1 cellular context compared by ENCODE assay signal in the genomic region with DNA sequence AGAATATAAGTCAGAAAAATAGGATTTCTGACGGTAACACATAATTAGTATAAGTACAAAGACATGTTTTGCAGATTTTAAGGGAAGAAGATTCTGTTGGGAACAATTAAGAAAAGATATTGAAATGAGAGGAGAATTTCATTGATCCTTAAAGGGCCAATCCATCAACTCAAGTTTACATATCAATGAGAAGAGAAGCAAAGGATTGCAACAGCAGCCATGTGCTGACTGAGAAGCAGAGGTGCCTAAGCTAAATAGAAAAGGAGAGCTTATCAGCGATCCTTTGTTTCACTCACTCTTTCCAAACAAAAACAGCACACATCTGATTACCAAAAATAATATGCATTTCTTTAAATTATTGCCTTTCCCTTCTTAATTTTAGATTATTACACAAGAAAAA.
TF ChIP-seq lines count a peak whose summit lies in the region.

No MANE protein-coding gene starts in this region.

TF ChIP-seq in H1, 55 proteins besides CTCF, POLR2A, EP300 and RAD21 (continued from another document):
- TF ChIP-seq, protein P1, sequence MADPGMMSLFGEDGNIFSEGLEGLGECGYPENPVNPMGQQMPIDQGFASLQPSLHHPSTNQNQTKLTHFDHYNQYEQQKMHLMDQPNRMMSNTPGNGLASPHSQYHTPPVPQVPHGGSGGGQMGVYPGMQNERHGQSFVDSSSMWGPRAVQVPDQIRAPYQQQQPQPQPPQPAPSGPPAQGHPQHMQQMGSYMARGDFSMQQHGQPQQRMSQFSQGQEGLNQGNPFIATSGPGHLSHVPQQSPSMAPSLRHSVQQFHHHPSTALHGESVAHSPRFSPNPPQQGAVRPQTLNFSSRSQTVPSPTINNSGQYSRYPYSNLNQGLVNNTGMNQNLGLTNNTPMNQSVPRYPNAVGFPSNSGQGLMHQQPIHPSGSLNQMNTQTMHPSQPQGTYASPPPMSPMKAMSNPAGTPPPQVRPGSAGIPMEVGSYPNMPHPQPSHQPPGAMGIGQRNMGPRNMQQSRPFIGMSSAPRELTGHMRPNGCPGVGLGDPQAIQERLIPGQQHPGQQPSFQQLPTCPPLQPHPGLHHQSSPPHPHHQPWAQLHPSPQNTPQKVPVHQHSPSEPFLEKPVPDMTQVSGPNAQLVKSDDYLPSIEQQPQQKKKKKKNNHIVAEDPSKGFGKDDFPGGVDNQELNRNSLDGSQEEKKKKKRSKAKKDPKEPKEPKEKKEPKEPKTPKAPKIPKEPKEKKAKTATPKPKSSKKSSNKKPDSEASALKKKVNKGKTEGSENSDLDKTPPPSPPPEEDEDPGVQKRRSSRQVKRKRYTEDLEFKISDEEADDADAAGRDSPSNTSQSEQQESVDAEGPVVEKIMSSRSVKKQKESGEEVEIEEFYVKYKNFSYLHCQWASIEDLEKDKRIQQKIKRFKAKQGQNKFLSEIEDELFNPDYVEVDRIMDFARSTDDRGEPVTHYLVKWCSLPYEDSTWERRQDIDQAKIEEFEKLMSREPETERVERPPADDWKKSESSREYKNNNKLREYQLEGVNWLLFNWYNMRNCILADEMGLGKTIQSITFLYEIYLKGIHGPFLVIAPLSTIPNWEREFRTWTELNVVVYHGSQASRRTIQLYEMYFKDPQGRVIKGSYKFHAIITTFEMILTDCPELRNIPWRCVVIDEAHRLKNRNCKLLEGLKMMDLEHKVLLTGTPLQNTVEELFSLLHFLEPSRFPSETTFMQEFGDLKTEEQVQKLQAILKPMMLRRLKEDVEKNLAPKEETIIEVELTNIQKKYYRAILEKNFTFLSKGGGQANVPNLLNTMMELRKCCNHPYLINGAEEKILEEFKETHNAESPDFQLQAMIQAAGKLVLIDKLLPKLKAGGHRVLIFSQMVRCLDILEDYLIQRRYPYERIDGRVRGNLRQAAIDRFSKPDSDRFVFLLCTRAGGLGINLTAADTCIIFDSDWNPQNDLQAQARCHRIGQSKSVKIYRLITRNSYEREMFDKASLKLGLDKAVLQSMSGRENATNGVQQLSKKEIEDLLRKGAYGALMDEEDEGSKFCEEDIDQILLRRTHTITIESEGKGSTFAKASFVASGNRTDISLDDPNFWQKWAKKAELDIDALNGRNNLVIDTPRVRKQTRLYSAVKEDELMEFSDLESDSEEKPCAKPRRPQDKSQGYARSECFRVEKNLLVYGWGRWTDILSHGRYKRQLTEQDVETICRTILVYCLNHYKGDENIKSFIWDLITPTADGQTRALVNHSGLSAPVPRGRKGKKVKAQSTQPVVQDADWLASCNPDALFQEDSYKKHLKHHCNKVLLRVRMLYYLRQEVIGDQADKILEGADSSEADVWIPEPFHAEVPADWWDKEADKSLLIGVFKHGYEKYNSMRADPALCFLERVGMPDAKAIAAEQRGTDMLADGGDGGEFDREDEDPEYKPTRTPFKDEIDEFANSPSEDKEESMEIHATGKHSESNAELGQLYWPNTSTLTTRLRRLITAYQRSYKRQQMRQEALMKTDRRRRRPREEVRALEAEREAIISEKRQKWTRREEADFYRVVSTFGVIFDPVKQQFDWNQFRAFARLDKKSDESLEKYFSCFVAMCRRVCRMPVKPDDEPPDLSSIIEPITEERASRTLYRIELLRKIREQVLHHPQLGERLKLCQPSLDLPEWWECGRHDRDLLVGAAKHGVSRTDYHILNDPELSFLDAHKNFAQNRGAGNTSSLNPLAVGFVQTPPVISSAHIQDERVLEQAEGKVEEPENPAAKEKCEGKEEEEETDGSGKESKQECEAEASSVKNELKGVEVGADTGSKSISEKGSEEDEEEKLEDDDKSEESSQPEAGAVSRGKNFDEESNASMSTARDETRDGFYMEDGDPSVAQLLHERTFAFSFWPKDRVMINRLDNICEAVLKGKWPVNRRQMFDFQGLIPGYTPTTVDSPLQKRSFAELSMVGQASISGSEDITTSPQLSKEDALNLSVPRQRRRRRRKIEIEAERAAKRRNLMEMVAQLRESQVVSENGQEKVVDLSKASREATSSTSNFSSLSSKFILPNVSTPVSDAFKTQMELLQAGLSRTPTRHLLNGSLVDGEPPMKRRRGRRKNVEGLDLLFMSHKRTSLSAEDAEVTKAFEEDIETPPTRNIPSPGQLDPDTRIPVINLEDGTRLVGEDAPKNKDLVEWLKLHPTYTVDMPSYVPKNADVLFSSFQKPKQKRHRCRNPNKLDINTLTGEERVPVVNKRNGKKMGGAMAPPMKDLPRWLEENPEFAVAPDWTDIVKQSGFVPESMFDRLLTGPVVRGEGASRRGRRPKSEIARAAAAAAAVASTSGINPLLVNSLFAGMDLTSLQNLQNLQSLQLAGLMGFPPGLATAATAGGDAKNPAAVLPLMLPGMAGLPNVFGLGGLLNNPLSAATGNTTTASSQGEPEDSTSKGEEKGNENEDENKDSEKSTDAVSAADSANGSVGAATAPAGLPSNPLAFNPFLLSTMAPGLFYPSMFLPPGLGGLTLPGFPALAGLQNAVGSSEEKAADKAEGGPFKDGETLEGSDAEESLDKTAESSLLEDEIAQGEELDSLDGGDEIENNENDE (IDR thresholded peaks at IDR 0.05; ENCODE audit: insufficient replicate concordance, low read length): peak; percentile 45
- TF ChIP-seq CEBPB (IDR thresholded peaks at IDR 0.05; ENCODE audit: low read depth, low read length) (peak; percentile 95), NANOG (IDR thresholded peaks at IDR 0.05; ENCODE audit: insufficient read depth, low read depth, low read length, poor library complexity, severe bottlenecking) (peak; percentile 55), TCF12 (IDR thresholded peaks at IDR 0.05; ENCODE audit: low read depth, low read length) (no peak), POLR2AphosphoS5 (IDR thresholded peaks at IDR 0.05; ENCODE audit: low read depth, low read length) (no peak), SAP30 (IDR thresholded peaks at IDR 0.05; ENCODE audit: insufficient read depth, insufficient replicate concordance, low read length) (no peak), PHF8 (conservative IDR thresholded peaks at IDR 0.05; ENCODE audit: low read depth, low read length) (no peak), EGR1 (IDR thresholded peaks at IDR 0.05; ENCODE audit: borderline replicate concordance, low read depth, low read length) (no peak), FOSL1 (IDR thresholded peaks at IDR 0.05; ENCODE audit: insufficient read depth, low read depth, low read length) (no peak)
- TF ChIP-seq, protein P2, sequence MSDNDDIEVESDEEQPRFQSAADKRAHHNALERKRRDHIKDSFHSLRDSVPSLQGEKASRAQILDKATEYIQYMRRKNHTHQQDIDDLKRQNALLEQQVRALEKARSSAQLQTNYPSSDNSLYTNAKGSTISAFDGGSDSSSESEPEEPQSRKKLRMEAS (IDR thresholded peaks at IDR 0.05): peak; percentile 87
